Comparison of ENCODE assay signal across 2 cellular contexts in genomic region chr12:53963434-53964314, GRCh38.
TF ChIP-seq lines count a peak whose summit lies in the region.

No MANE protein-coding gene starts in this region.

TF ChIP-seq in HEK293, 187 proteins besides CTCF, POLR2A, EP300 and RAD21 (continues in another document):
- TF ChIP-seq ZNF514 (tag by site-specific recombination; IDR thresholded peaks at IDR 0.05): no peak
- TF ChIP-seq ZNF747 (tag by site-specific recombination; IDR thresholded peaks at IDR 0.05): no peak
- peak; percentile 80 for TF ChIP-seq PRDM6 (tag by site-specific recombination; IDR thresholded peaks at IDR 0.05)
- TF ChIP-seq FEZF1 (tag by site-specific recombination; IDR thresholded peaks at IDR 0.05): peak; percentile 78
- no peak for TF ChIP-seq YY1 (tag by site-specific recombination; IDR thresholded peaks at IDR 0.05)
- peak; percentile 48 for TF ChIP-seq KLF1 (tag by site-specific recombination; IDR thresholded peaks at IDR 0.05)
- peak; percentile 72 for TF ChIP-seq ZNF18 (tag by site-specific recombination; IDR thresholded peaks at IDR 0.05)
- TF ChIP-seq ZNF10 (tag by site-specific recombination; IDR thresholded peaks at IDR 0.05): peak; percentile 95
- TF ChIP-seq ZNF664 (tag by site-specific recombination; IDR thresholded peaks at IDR 0.05): no peak
- no peak for TF ChIP-seq ZNF133 (tag by site-specific recombination; IDR thresholded peaks at IDR 0.05)
- TF ChIP-seq TCF7L2 (IDR thresholded peaks at IDR 0.05; ENCODE audit: borderline replicate concordance, low read depth, low read length): peak; percentile 47; the same call in 1 of the 2 replicates
- TF ChIP-seq ZBTB48 (tag by site-specific recombination; IDR thresholded peaks at IDR 0.05): peak; percentile 69
- peak; percentile 59; the same call in 1 of the 2 replicates for TF ChIP-seq PATZ1 (tag by site-specific recombination; IDR thresholded peaks at IDR 0.05)
- peak; percentile 15; the same call in 1 of the 2 replicates for TF ChIP-seq ZNF600 (tag by site-specific recombination; IDR thresholded peaks at IDR 0.05)
- TF ChIP-seq MEIS1 (CRISPR knock-in tag; IDR thresholded peaks at IDR 0.05; ENCODE audit: borderline replicate concordance): no peak
- no peak; the same call in 1 of the 2 replicates for TF ChIP-seq KLF7 (tag by site-specific recombination; IDR thresholded peaks at IDR 0.05; ENCODE audit: borderline replicate concordance)
- TF ChIP-seq ZNF366 (tag by site-specific recombination; conservative IDR thresholded peaks at IDR 0.05): peak; percentile 22; the same call in 1 of the 2 replicates
- TF ChIP-seq ZNF280D (tag by site-specific recombination; IDR thresholded peaks at IDR 0.05): no peak
- TF ChIP-seq ZNF624 (tag by site-specific recombination; IDR thresholded peaks at IDR 0.05): no peak
- TF ChIP-seq ZNF548 (tag by site-specific recombination; IDR thresholded peaks at IDR 0.05): no peak
- TF ChIP-seq GLIS1 (tag by site-specific recombination; IDR thresholded peaks at IDR 0.05): peak; percentile 62
- TF ChIP-seq ZFHX2 (tag by site-specific recombination; conservative IDR thresholded peaks at IDR 0.05): 0 out of 2 replicates have a peak, but pooled peaks have one; percentile 10

TF ChIP-seq in K562, 482 proteins besides CTCF, POLR2A, EP300 and RAD21:
- no peak for TF ChIP-seq BRF1 (IDR thresholded peaks at IDR 0.05; ENCODE audit: borderline replicate concordance, extremely low read depth, insufficient read length)
- no peak for TF ChIP-seq ZSCAN32 (CRISPR knock-in tag; IDR thresholded peaks at IDR 0.05)
- TF ChIP-seq FOS (IDR thresholded peaks at IDR 0.05; ENCODE audit: extremely low read depth, insufficient read length): no peak
- TF ChIP-seq DACH1 (IDR thresholded peaks at IDR 0.05; ENCODE audit: partially characterized antibody): no peak
- TF ChIP-seq CEBPZ (IDR thresholded peaks at IDR 0.05; ENCODE audit: borderline replicate concordance, low read depth, low read length): no peak
- no peak for TF ChIP-seq MAX (CRISPR knock-in tag; IDR thresholded peaks at IDR 0.05)
- 0 out of 4 replicates have a peak, but pooled peaks of 1 of the 2 experiments have one; percentile 13 for TF ChIP-seq MAZ (CRISPR knock-in tag; conservative IDR thresholded peaks at IDR 0.05 in 1 of 2, IDR thresholded peaks at IDR 0.05 in 1 of 2)
- no peak for TF ChIP-seq TGIF2 (CRISPR knock-in tag; IDR thresholded peaks at IDR 0.05)
- peak; percentile 21; the same call in 1 of the 2 replicates for TF ChIP-seq RNF2 (IDR thresholded peaks at IDR 0.05)
- no peak for TF ChIP-seq JUND (IDR thresholded peaks at IDR 0.05; ENCODE audit: borderline replicate concordance, low read depth, low read length)
- no peak for TF ChIP-seq JUND (tag; IDR thresholded peaks at IDR 0.05; ENCODE audit: borderline replicate concordance, low read depth, low read length)
- no peak for TF ChIP-seq ZNF174 (CRISPR knock-in tag; IDR thresholded peaks at IDR 0.05)
- TF ChIP-seq SRSF1 (IDR thresholded peaks at IDR 0.05; ENCODE audit: low read depth, low read length): no peak
- TF ChIP-seq RBM25 (IDR thresholded peaks at IDR 0.05; ENCODE audit: low read depth, low read length, severe bottlenecking): no peak
TF ChIP-seq in K562: peak in this region for 2.
